In the genomic region with DNA sequence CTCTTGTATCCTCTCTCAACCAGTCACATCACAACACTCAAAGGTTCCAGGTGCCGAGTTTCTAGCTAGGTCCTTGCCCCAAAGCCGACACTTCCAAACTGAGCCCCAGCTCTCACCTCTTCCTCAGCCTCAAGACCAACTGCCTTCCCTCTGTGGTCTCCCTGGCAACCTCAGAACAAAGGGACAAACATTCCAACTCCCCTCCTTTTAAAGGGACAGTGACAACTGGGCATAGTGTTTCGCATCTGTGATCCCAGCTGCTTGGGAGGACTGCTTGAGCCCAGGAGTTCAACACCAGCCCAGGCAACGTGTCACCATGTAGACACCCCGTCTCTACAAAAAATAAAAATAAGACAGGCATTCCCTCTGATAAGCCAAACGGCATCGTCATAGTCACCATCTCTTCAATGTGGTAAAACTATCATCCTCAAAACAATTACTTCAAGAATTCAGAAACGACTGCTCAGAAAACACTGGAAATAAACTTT, we compare ENCODE assay signal across 10 cellular contexts. TPM values are rescaled to one million over a fixed set of nuclear protein-coding genes. Genes with fewer than 3 reads are reported as not detected.
DNase-seq lines count a peak whose midpoint lies in the region; ATAC-seq and TF ChIP-seq lines count a peak whose summit lies in the region.
"Had no signal": no experiment of that assay in that cellular context is flagged by ENCODE, and none has a peak within 500 bp of the region (broad histone marks: within the 10 kb centered on the region; RNA-seq: fewer than 3 reads in every experiment).

No MANE protein-coding gene starts in this region.

- peaks cover 71% of the 10 kb centered on the region for H3K36me3 Mint-ChIP-seq in activated T-cell treated with anti-CD3 and anti-CD28 coated beads, Interleukin-2, amount 50 U/mL, for 24 hours (ENCODE audit: low read depth)

- H3K36me3 ChIP-seq in SK-N-SH (replicated peaks in 1 of 2; ENCODE audit: control insufficient read depth in 1 of 2, insufficient read depth in 2 of 2, low read length in 1 of 2) (peaks cover 27 to 36% of the 10 kb centered on the region in 2 experiments), rectal smooth muscle tissue (ENCODE audit: control insufficient read depth, insufficient read depth, low read length) (peaks cover 14% of the 10 kb centered on the region), esophagus squamous epithelium (peaks cover 22 to 41% (median 22%) of the 10 kb centered on the region in 3 donors)

- H3K4me2 ChIP-seq in SK-N-SH = no peak overlapping the region

- H3K27me3 ChIP-seq in SK-N-SH (ENCODE audit: insufficient read depth) = no peaks in the 10 kb centered on the region
- H3K27me3 ChIP-seq in rectal smooth muscle tissue (ENCODE audit: control insufficient read depth, insufficient read depth, low read length) = no peaks in the 10 kb centered on the region
- H3K27me3 ChIP-seq in esophagus squamous epithelium = no peaks in the 10 kb centered on the region

- peaks cover 74% of the 10 kb centered on the region for H3K4me1 Mint-ChIP-seq in activated T-cell treated with anti-CD3 and anti-CD28 coated beads, Interleukin-2, amount 50 U/mL, for 24 hours (ENCODE audit: low read depth)

- ATAC-seq in HG03139 (IDR thresholded peaks at IDR 0.05; ENCODE audit: unreplicated experiment) (no peak), GM19463 (IDR thresholded peaks at IDR 0.05; ENCODE audit: unreplicated experiment) (no peak)

- H4K20me1 ChIP-seq in SK-N-SH (ENCODE audit: insufficient read depth) = peaks cover 95% of the 10 kb centered on the region

- H3F3A ChIP-seq in SK-N-SH (replicated peaks; ENCODE audit: insufficient read depth) = peaks cover 4% of the 10 kb centered on the region

- TF ChIP-seq POLR2A in esophagus squamous epithelium (IDR thresholded peaks at IDR 0.05) = no peak

- no peaks in the 10 kb centered on the region for H3K27me3 Mint-ChIP-seq in activated T-cell treated with anti-CD3 and anti-CD28 coated beads, Interleukin-2, amount 50 U/mL, for 24 hours

- peak overlapping the region; percentile 6 for H3K4me3 Mint-ChIP-seq in activated T-cell treated with anti-CD3 and anti-CD28 coated beads, Interleukin-2, amount 50 U/mL, for 24 hours

- TF ChIP-seq EP300 in SK-N-SH (IDR thresholded peaks at IDR 0.05; ENCODE audit: borderline replicate concordance in 1 of 2, low read depth in 1 of 2, low read length in 1 of 2) = no peak

- 90% methylated on average over 8 of the region's 8 CpGs for WGBS in SK-N-SH (ENCODE audit: low lambda C conversion rate)
- WGBS in esophagus squamous epithelium, 2 donors = 41 to 45% methylated on average over 8 of the region's 8 CpGs

- CTCF ChIA-PET in SK-N-SH (lab: Yijun Ruan, JAX) = interaction anchor here (1.1 to 17.1 kb wide), 4 partner anchors 5 to 111 kb away, joined by 3 to 181 read pairs (median 127); partner anchors contain the start of gene DIDO1

- peaks cover 100% of the 10 kb centered on the region for H3K79me2 ChIP-seq in SK-N-SH (ENCODE audit: insufficient read depth)

- H3K4me1 ChIP-seq in SK-N-SH (ENCODE audit: control insufficient read depth in 1 of 2, insufficient read depth in 2 of 2, low read depth in 1 of 2, low read length in 1 of 2) = peaks cover 0 to 13% of the 10 kb centered on the region in 2 experiments; a peak in 2 of 4 replicates
- peaks cover 23% of the 10 kb centered on the region for H3K4me1 ChIP-seq in rectal smooth muscle tissue (ENCODE audit: control insufficient read depth, insufficient read depth, low read length)
- peaks cover 25 to 81% (median 51%) of the 10 kb centered on the region in 3 donors for H3K4me1 ChIP-seq in esophagus squamous epithelium

- no peaks in the 10 kb centered on the region for H3K9me3 Mint-ChIP-seq in activated T-cell treated with anti-CD3 and anti-CD28 coated beads, Interleukin-2, amount 50 U/mL, for 24 hours

- no peak for DNase-seq in activated T-cell treated with anti-CD3 and anti-CD28 coated beads, Interleukin-2, amount 50 U/mL, for 24 hours
- DNase-seq in activated T-cell treated with anti-CD3 and anti-CD28 coated beads, Interleukin-2, amount 50 U/mL, for 1 hour = no peak
- DNase-seq in SK-N-SH (peak; percentile 49), glomerular visceral epithelial cell (ENCODE audit: extremely low spot score) (peak; percentile 43), esophagus squamous epithelium (lab: John Stamatoyannopoulos, UW) (no peak)

- H3K9ac ChIP-seq in SK-N-SH = no peak overlapping the region
- no peak overlapping the region for H3K9ac ChIP-seq in rectal smooth muscle tissue (ENCODE audit: low read length)
- H3K9ac ChIP-seq: parathyroid adenoma had no signal

- H3K27ac Mint-ChIP-seq in activated T-cell treated with anti-CD3 and anti-CD28 coated beads, Interleukin-2, amount 50 U/mL, for 24 hours = peak overlapping the region; percentile 87

- H2AFZ ChIP-seq in SK-N-SH (ENCODE audit: low read depth) = no peak overlapping the region
- H2AFZ ChIP-seq: parathyroid adenoma had no signal

- H3K9me2 ChIP-seq in SK-N-SH = no peaks in the 10 kb centered on the region

- no peak for TF ChIP-seq RAD21 in SK-N-SH (IDR thresholded peaks at IDR 0.05; ENCODE audit: low read length)

- TF ChIP-seq CTCF in SK-N-SH (IDR thresholded peaks at IDR 0.05) (no peak), esophagus squamous epithelium (IDR thresholded peaks at IDR 0.05) (no peak)

- H3K9me3 ChIP-seq in SK-N-SH = no peaks in the 10 kb centered on the region
- no peaks in the 10 kb centered on the region for H3K9me3 ChIP-seq in esophagus squamous epithelium

- intact Hi-C loops in esophagus squamous epithelium (cut with DNase I) = no loop called here

- POLR2A ChIA-PET in SK-N-SH (lab: Yijun Ruan, JAX) = no interaction called here

- H3K4me3 ChIP-seq in SK-N-SH (ENCODE audit: low read depth in 2 of 2, low read length in 1 of 2) = no peak overlapping the region
- H3K4me3 ChIP-seq in rectal smooth muscle tissue (ENCODE audit: low read length) = peak overlapping the region; percentile 28
- H3K4me3 ChIP-seq in esophagus squamous epithelium = peak overlapping the region in 1 of 4 donors; percentile 9

- H3K27ac ChIP-seq in SK-N-SH (ENCODE audit: low read depth in 2 of 2, low read length in 1 of 2) (no peak overlapping the region), rectal smooth muscle tissue (ENCODE audit: low read depth, low read length) (no peak overlapping the region), esophagus squamous epithelium (no peak overlapping the region)
- H3K27ac ChIP-seq: parathyroid adenoma, VCaP had no signal

TF ChIP-seq in SK-N-SH, 30 proteins besides CTCF, POLR2A, EP300 and RAD21 (continues in another document):
- TF ChIP-seq GABPA (IDR thresholded peaks at IDR 0.05; ENCODE audit: low read depth) = no peak
- TF ChIP-seq CHD2 (IDR thresholded peaks at IDR 0.05; ENCODE audit: low read length, partially characterized antibody) = no peak
- no peak for TF ChIP-seq JUND (IDR thresholded peaks at IDR 0.05)
- TF ChIP-seq FOXJ3 (CRISPR knock-in tag; IDR thresholded peaks at IDR 0.05) = no peak
- TF ChIP-seq, protein P1, sequence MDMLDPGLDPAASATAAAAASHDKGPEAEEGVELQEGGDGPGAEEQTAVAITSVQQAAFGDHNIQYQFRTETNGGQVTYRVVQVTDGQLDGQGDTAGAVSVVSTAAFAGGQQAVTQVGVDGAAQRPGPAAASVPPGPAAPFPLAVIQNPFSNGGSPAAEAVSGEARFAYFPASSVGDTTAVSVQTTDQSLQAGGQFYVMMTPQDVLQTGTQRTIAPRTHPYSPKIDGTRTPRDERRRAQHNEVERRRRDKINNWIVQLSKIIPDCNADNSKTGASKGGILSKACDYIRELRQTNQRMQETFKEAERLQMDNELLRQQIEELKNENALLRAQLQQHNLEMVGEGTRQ (IDR thresholded peaks at IDR 0.05; ENCODE audit: borderline replicate concordance, low read depth, low read length) = no peak
- TF ChIP-seq TEAD4 (IDR thresholded peaks at IDR 0.05; ENCODE audit: borderline replicate concordance, insufficient read depth) = no peak
- TF ChIP-seq TAF1 (IDR thresholded peaks at IDR 0.05; ENCODE audit: borderline replicate concordance, low read depth, low read length) = no peak
- TF ChIP-seq, protein P2, sequence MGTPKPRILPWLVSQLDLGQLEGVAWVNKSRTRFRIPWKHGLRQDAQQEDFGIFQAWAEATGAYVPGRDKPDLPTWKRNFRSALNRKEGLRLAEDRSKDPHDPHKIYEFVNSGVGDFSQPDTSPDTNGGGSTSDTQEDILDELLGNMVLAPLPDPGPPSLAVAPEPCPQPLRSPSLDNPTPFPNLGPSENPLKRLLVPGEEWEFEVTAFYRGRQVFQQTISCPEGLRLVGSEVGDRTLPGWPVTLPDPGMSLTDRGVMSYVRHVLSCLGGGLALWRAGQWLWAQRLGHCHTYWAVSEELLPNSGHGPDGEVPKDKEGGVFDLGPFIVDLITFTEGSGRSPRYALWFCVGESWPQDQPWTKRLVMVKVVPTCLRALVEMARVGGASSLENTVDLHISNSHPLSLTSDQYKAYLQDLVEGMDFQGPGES (IDR thresholded peaks at IDR 0.05; ENCODE audit: low read depth, low read length) = no peak
- no peak for TF ChIP-seq EZH2phosphoT487 (IDR thresholded peaks at IDR 0.05; ENCODE audit: borderline replicate concordance, low read depth)
- no peak for TF ChIP-seq POLR2AphosphoS5 (IDR thresholded peaks at IDR 0.05; ENCODE audit: low read depth, low read length)
- no peak for TF ChIP-seq NFIC (IDR thresholded peaks at IDR 0.05; ENCODE audit: borderline replicate concordance)
- TF ChIP-seq RFX5 (IDR thresholded peaks at IDR 0.05; ENCODE audit: low read length) = no peak
- TF ChIP-seq, protein P3, sequence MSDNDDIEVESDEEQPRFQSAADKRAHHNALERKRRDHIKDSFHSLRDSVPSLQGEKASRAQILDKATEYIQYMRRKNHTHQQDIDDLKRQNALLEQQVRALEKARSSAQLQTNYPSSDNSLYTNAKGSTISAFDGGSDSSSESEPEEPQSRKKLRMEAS (IDR thresholded peaks at IDR 0.05; ENCODE audit: low read depth) = no peak

RNA-seq across cellular contexts. Expression of gene DIDO1, which starts 11.3 kb away (rescaled TPM):
- 14.7 and 15.6 TPM in 2 replicates for polyA plus RNA-seq in SK-N-SH (2012; rRNA removed)
- 9.5 and 11.1 TPM in 2 replicates for polyA plus RNA-seq in SK-N-SH (2012; cell fraction: cytosol; rRNA removed)
- 59.9 and 69.2 TPM in 2 replicates for polyA plus RNA-seq in SK-N-SH (2012; cell fraction: nucleus; rRNA removed)
- 10 to 100 TPM; 27.6 to 57.8 (median 36.7) TPM for total RNA-seq in esophagus squamous epithelium

RNA-seq across cellular contexts. Expression of gene GID8, which starts 22.9 kb away (rescaled TPM):
- polyA plus RNA-seq in SK-N-SH (2012; rRNA removed) = 18.1 and 18.7 TPM in 2 replicates
- 18.8 and 19.9 TPM in 2 replicates for polyA plus RNA-seq in SK-N-SH (2012; cell fraction: cytosol; rRNA removed)
- 13.2 and 15.2 TPM in 2 replicates for polyA plus RNA-seq in SK-N-SH (2012; cell fraction: nucleus; rRNA removed)
- total RNA-seq in esophagus squamous epithelium = 10 to 100 TPM; 41.0 to 51.2 (median 44.1) TPM

RNA-seq across cellular contexts. Expression of gene SLC17A9, which starts 37.5 kb away (rescaled TPM):
- not detected in 2 replicates for polyA plus RNA-seq in SK-N-SH (2012; rRNA removed)
- 0.01 TPM in 1 of 2 replicates, not detected in the other for polyA plus RNA-seq in SK-N-SH (2012; cell fraction: cytosol; rRNA removed)
- polyA plus RNA-seq in SK-N-SH (2012; cell fraction: nucleus; rRNA removed) = 0.19 and 0.23 TPM in 2 replicates
- 1 to 10 TPM in 2 of 4 donors, under 1 TPM in 2; 0.31 to 3.9 (median 1.4) TPM for total RNA-seq in esophagus squamous epithelium

RNA-seq across cellular contexts. Expression of gene TCFL5, which starts 53.4 kb away (rescaled TPM):
- 10.1 and 11.2 TPM in 2 replicates for polyA plus RNA-seq in SK-N-SH (2012; rRNA removed)
- 14.5 and 14.6 TPM in 2 replicates for polyA plus RNA-seq in SK-N-SH (2012; cell fraction: cytosol; rRNA removed)
- 8.8 and 12.4 TPM in 2 replicates for polyA plus RNA-seq in SK-N-SH (2012; cell fraction: nucleus; rRNA removed)
- 1 to 10 TPM; 5.2 to 8.4 (median 7.2) TPM for total RNA-seq in esophagus squamous epithelium

Comparison
In these comparisons a context has a peak if more than half of its experiments do, and no peak if none do; other contexts are left out.
1. DNase-seq: peak in SK-N-SH (single experiment) and glomerular visceral epithelial cell (single experiment); none in activated T-cell treated with anti-CD3 and anti-CD28 coated beads, Interleukin-2, amount 50 U/mL, for 24 hours (single experiment), activated T-cell treated with anti-CD3 and anti-CD28 coated beads, Interleukin-2, amount 50 U/mL, for 1 hour (single experiment) and esophagus squamous epithelium (single experiment).